35 cellular contexts compared by ENCODE assay signal in the genomic region with DNA sequence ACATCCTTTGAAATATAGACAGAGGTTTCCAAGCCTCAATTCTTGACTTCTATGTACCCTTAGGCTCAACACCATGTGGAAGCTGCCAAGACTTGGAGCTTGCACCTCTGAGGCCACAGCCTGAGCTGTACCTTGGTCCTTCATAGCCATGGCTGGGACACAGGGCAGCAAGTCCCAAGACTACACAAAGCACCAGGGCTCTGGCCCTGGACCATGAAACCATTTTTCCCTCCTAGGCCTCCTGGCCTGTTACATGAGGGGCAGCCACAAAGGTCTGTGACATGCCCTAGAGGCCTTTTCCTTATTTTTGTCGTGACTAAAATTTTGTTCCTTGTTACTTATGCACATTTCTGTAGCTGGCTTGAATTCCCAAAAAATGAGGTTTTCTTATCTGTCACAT.
"Had no signal": no experiment of that assay in that cellular context is flagged by ENCODE, and none has a peak within 500 bp of the region (broad histone marks: within the 10 kb centered on the region; RNA-seq: fewer than 3 reads in every experiment).

No MANE protein-coding gene starts in this region.

- H3K36me3 ChIP-seq: MG63 had no signal

- H3K4me3 ChIP-seq: MG63 had no signal

- H3K9me3 ChIP-seq: MG63 had no signal

- H3K27me3 ChIP-seq: MG63 had no signal

- DNase-seq: Kasumi-1, MG63, MM.1S, MV-4-11, NCI-H1048, NCI-H1092, NCI-H1092 treated with DMSO at 0.1 percent for 48 hours, NCI-H1105, NCI-H1105 treated with DMSO at 0.1 percent for 48 hours, NCI-H1417, NCI-H1417 treated with DMSO at 0.1 percent for 48 hours, NCI-H1436, NCI-H1436 treated with DMSO at 0.1 percent for 48 hours, NCI-H146, NCI-H1694, NCI-H1694 treated with DMSO at 0.1 percent for 48 hours, NCI-H187, NCI-H187 treated with DMSO at 0.1 percent for 48 hours, NCI-H1930, NCI-H2029, NCI-H2029 treated with DMSO at 0.1 percent for 48 hours, NCI-H2081, NCI-H2081 treated with DMSO at 0.1 percent for 48 hours, NCI-H2107, NCI-H2171, NCI-H2171 treated with DMSO at 0.1 percent for 48 hours, NCI-H2227 treated with DMSO at 0.1 percent for 48 hours, NCI-H226, NCI-H345, NCI-H446, NCI-H446 treated with DMSO at 0.1 percent for 48 hours, NCI-H510A, NCI-H510A treated with DMSO at 0.1 percent for 48 hours, NCI-H524, NCI-H524 treated with DMSO at 0.1 percent for 48 hours had no signal
